ENCODE assay signal across 34 cellular contexts in the genomic region with DNA sequence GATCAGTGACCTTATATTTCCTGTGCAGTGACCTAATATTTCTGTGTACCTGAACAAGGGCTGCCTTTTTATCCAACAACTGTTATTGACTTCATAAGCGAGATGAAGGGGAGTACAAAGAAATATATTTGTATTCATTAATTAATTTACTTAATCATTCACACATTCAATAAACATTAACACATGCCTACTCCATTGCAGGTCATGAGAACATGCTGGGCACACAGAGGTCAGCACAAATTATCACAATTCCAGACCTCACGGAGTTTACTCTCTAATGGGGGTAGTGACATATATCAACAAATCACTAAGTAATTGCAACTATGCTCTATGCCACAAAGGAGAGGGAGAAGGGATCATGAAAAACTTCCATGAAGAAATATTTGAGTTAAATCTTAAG.
"Had no signal": no experiment of that assay in that cellular context is flagged by ENCODE, and none has a peak within 500 bp of the region (broad histone marks: within the 10 kb centered on the region; RNA-seq: fewer than 3 reads in every experiment).

No MANE protein-coding gene starts in this region.

- H3K4me3 ChIP-seq: MG63 had no signal

- H3K36me3 ChIP-seq: MG63 had no signal

- DNase-seq: Karpas-422, Kasumi-1, MG63, MM.1S, MV-4-11, NCI-H1048, NCI-H1092, NCI-H1092 treated with DMSO at 0.1 percent for 48 hours, NCI-H1105, NCI-H1105 treated with DMSO at 0.1 percent for 48 hours, NCI-H1417, NCI-H1417 treated with DMSO at 0.1 percent for 48 hours, NCI-H1436, NCI-H1436 treated with DMSO at 0.1 percent for 48 hours, NCI-H146, NCI-H1694, NCI-H1694 treated with DMSO at 0.1 percent for 48 hours, NCI-H187, NCI-H187 treated with DMSO at 0.1 percent for 48 hours, NCI-H1930, NCI-H2029, NCI-H2029 treated with DMSO at 0.1 percent for 48 hours, NCI-H2081, NCI-H2081 treated with DMSO at 0.1 percent for 48 hours, NCI-H2107, NCI-H2171, NCI-H2171 treated with DMSO at 0.1 percent for 48 hours, NCI-H2227 treated with DMSO at 0.1 percent for 48 hours, NCI-H226, NCI-H345, NCI-H446, NCI-H446 treated with DMSO at 0.1 percent for 48 hours, NCI-H510A, NCI-H510A treated with DMSO at 0.1 percent for 48 hours had no signal

- H3K9me3 ChIP-seq: MG63 had no signal
